9 cellular contexts compared by ENCODE assay signal in the genomic region with DNA sequence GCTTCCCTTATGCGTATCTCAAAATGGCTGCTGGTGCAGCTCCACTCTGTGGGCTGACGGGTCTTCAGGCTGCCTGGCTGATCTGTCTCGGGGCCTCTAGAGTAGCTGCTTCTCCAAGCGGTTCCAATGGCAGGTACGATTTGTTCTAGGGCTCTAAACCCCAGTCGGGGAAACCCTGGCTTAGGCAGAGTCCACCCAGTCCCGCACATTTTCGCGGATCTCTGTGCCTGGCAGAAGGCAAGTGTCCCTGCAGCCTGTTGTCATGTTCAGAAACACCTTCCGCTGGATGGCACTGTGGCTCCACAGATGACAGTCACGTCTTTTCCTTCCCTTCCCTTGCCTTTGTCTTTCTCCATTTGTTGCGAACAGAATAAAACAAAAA. TPM values are rescaled to one million over a fixed set of nuclear protein-coding genes. Genes with fewer than 3 reads are reported as not detected.
A peak's percentile ranks its signal among the peaks of the same experiment; 100 is the strongest.
DNase-seq lines count a peak whose midpoint lies in the region; ATAC-seq lines count a peak whose summit lies in the region.
"Had no signal": no experiment of that assay in that cellular context is flagged by ENCODE, and none has a peak within 500 bp of the region (broad histone marks: within the 10 kb centered on the region; RNA-seq: fewer than 3 reads in every experiment).

No MANE protein-coding gene starts in this region.

- peak overlapping the region in 1 of 3 donors; percentile 68 for H3K4me3 ChIP-seq in skeletal muscle tissue (ENCODE audit: low read length in 3 of 3)

- H3K9ac ChIP-seq in skeletal muscle tissue (ENCODE audit: low read depth in 1 of 3, low read length in 3 of 3): peak overlapping the region in 1 of 3 donors; percentile 69
- H3K9ac ChIP-seq: parathyroid adenoma had no signal

- H3K27ac ChIP-seq in skeletal muscle tissue (ENCODE audit: low read depth, low read length): peak overlapping the region; percentile 66
- H3K27ac ChIP-seq: parathyroid adenoma had no signal

- H3K9me3 ChIP-seq in skeletal muscle tissue (ENCODE audit: control insufficient read depth in 3 of 3, low read length in 3 of 3): no peaks in the 10 kb centered on the region

- DNase-seq in T-helper 9 cell: peak; percentile 71
- peak in 35 of 51 donors; percentile 2 to 90 (median 39) for DNase-seq in hypothalamus (lab: John Stamatoyannopoulos, UW)
- DNase-seq in A172 (ENCODE audit: low spot score): no peak

- ATAC-seq in GM21723 (IDR thresholded peaks at IDR 0.05; ENCODE audit: unreplicated experiment) (peak; percentile 31), GM18861 (IDR thresholded peaks at IDR 0.05; ENCODE audit: unreplicated experiment) (no peak), GM21619 (IDR thresholded peaks at IDR 0.05; ENCODE audit: unreplicated experiment) (no peak), GM19467 (IDR thresholded peaks at IDR 0.05; ENCODE audit: unreplicated experiment) (no peak)

- peaks cover 0 to 18% (median 0%) of the 10 kb centered on the region in 3 donors for H3K4me1 ChIP-seq in skeletal muscle tissue (ENCODE audit: control insufficient read depth in 3 of 3, insufficient read depth in 3 of 3, low read length in 3 of 3)
- H3K4me1 ChIP-seq: parathyroid adenoma had no signal

- H3K36me3 ChIP-seq in skeletal muscle tissue (ENCODE audit: control insufficient read depth in 3 of 3, insufficient read depth in 3 of 3, low read length in 3 of 3): no peaks in the 10 kb centered on the region

- H3K27me3 ChIP-seq in skeletal muscle tissue (ENCODE audit: control insufficient read depth in 3 of 3, insufficient read depth in 3 of 3, low read length in 3 of 3): no peaks in the 10 kb centered on the region

RNA-seq across cellular contexts. Expression of gene NBDY, which starts 54.4 kb away (rescaled TPM):
- total RNA-seq in skeletal muscle tissue: 3.7 TPM
- total RNA-seq in A172 (2014; rRNA removed; shearing (Covaris generic)): 4.4 and 6.7 TPM in 2 replicates
